13 cellular contexts compared by ENCODE assay signal in the genomic region with DNA sequence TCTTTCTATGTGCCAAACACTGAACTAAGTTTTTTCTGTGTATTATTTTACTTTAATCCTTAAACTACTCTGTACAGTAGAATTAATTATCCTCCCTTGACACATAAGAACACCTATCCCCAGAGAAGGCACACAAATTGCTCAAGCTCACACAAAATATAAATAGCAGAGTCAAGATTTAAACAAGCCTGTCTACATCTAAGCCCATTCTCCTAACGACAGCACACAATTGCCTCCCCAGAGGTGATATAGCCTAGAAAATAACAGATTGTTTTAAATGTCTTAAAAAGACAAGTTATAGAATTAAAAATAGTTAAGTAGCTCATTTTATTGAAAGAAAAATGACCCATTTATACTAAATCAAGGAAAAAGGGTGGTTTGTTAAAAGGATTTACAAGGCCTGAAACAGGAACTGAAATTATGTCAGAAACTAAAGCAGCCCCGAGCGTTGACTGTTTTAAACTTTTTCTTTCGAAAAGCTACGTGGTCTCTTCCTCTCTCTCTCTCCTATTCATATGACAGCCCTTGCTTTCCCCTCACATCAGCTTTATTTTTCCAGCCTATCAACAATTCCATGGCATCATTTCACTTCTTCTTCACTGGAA. TPM values are rescaled to one million over a fixed set of nuclear protein-coding genes. Genes with fewer than 3 reads are reported as not detected.
A peak's percentile ranks its signal among the peaks of the same experiment; 100 is the strongest.
DNase-seq lines count a peak whose midpoint lies in the region; ATAC-seq and TF ChIP-seq lines count a peak whose summit lies in the region.
"Had no signal": no experiment of that assay in that cellular context is flagged by ENCODE, and none has a peak within 500 bp of the region (broad histone marks: within the 10 kb centered on the region; RNA-seq: fewer than 3 reads in every experiment).

No MANE protein-coding gene starts in this region.

- H3K27ac Mint-ChIP-seq in naive B cell: peak overlapping the region; percentile 83 to 95 (median 92)

- peak overlapping the region; percentile 13 to 84 (median 64) for H3K4me3 Mint-ChIP-seq in naive B cell

- peaks cover 0 to 5% (median 2%) of the 10 kb centered on the region in 7 donors for H3K9me3 Mint-ChIP-seq in naive B cell

- H3K36me3 ChIP-seq in adrenal gland (replicated peaks in 1 of 2): no peaks in the 10 kb centered on the region
- H3K36me3 ChIP-seq in prostate gland: no peaks in the 10 kb centered on the region
- H3K36me3 ChIP-seq: Peyer's patch, uterus had no signal

- no peak overlapping the region for H3K4me3 ChIP-seq in adrenal gland
- no peak overlapping the region for H3K4me3 ChIP-seq in prostate gland
- H3K4me3 ChIP-seq: K562, Peyer's patch, uterus had no signal

- H3K36me3 Mint-ChIP-seq in naive B cell: no peaks in the 10 kb centered on the region

- no peaks in the 10 kb centered on the region for H3K4me1 ChIP-seq in adrenal gland (replicated peaks in 1 of 2)
- H3K4me1 ChIP-seq in prostate gland (replicated peaks): no peaks in the 10 kb centered on the region
- H3K4me1 ChIP-seq: Peyer's patch, uterus had no signal

- H3K27ac ChIP-seq in adrenal gland: no peak overlapping the region
- H3K27ac ChIP-seq in prostate gland: no peak overlapping the region
- H3K27ac ChIP-seq: uterus had no signal

- DNase-seq in naive B cell: peak; percentile 52
- DNase-seq in effector CD8-positive, alpha-beta T cell (lab: John Stamatoyannopoulos, UW): no peak
- DNase-seq in adrenal gland: no peak
- no peak for DNase-seq in prostate gland (ENCODE audit: low spot score)
- no peak for DNase-seq in NCI-H2196 treated with DMSO at 0.1 percent for 48 hours (lab: John Stamatoyannopoulos, UW; ENCODE audit: unreplicated experiment)
- DNase-seq: glutamatergic neuron, uterus had no signal

- peaks cover 53 to 65% (median 60%) of the 10 kb centered on the region in 3 donors for H3K4me1 Mint-ChIP-seq in naive B cell

- H3K27me3 Mint-ChIP-seq in naive B cell: no peaks in the 10 kb centered on the region

- no peak for TF ChIP-seq CTCF in adrenal gland (IDR thresholded peaks at IDR 0.05)
- TF ChIP-seq CTCF in prostate gland (IDR thresholded peaks at IDR 0.05): no peak

- intact Hi-C loops in adrenal gland (cut with DNase I) (no loop called here), prostate gland (cut with DNase I) (no loop called here)

- TF ChIP-seq POLR2A in adrenal gland (IDR thresholded peaks at IDR 0.05): no peak
- TF ChIP-seq POLR2A in prostate gland (IDR thresholded peaks at IDR 0.05): no peak

- WGBS in adrenal gland, 4 donors: 66 to 75% (median 69%) methylated on average over 5 of the region's 5 CpGs
- WGBS in prostate gland: 72% methylated on average over 5 of the region's 5 CpGs

- H3K9me3 ChIP-seq in adrenal gland (replicated peaks in 1 of 3): no peaks in the 10 kb centered on the region
- no peaks in the 10 kb centered on the region for H3K9me3 ChIP-seq in prostate gland
- H3K9me3 ChIP-seq: Peyer's patch, uterus had no signal

- ATAC-seq in GM18907 (IDR thresholded peaks at IDR 0.05; ENCODE audit: unreplicated experiment) (peak; percentile 93), HG02588 (IDR thresholded peaks at IDR 0.05; ENCODE audit: unreplicated experiment) (peak; percentile 89), HG03469 (IDR thresholded peaks at IDR 0.05; ENCODE audit: unreplicated experiment) (peak; percentile 51), naive B cell (ENCODE audit: low read depth in 2 of 2) (peak; percentile 86 to 88)
- ATAC-seq: K562 had no signal

- H3K27me3 ChIP-seq in adrenal gland: no peaks in the 10 kb centered on the region
- H3K27me3 ChIP-seq in prostate gland (replicated peaks; ENCODE audit: insufficient read depth): no peaks in the 10 kb centered on the region
- H3K27me3 ChIP-seq: Peyer's patch, uterus had no signal

RNA-seq across cellular contexts. Expression of a gene that starts 30.5 kb away (rescaled TPM):
- polyA plus RNA-seq in naive B cell (ENCODE audit: low read depth in 6 of 6) (not detected), adrenal gland (under 1 TPM in 1 of 3 donors, not detected in 2; 0.07 TPM)
- total RNA-seq in adrenal gland (1 to 10 TPM in 1 of 8 donors, under 1 TPM in 1, not detected in 6; 0.32 to 1.0 TPM), prostate gland (not detected)
- total RNA-seq: cardiac septum, K562, Peyer's patch had no signal
- polyA plus RNA-seq: K562 had no signal
